ENCODE assay signal across 8 cellular contexts in the genomic region with DNA sequence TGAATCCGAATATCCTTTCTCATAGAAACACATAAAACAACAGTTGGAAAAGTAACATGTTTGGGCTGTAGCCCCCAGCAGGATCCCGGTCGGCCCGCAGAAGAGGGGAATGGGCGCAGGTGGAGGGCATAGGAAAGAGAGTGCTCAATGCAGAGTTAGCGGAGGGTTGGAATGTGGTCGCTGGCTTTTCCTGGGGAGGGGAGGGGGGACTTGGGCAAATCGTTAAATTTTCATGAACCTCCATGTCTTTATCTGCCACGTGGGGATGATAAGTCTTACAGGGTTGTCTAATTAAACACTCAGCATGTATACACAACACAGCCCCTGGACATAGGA. TPM values are rescaled to one million over a fixed set of nuclear protein-coding genes. Genes with fewer than 3 reads are reported as not detected.
A peak's percentile ranks its signal among the peaks of the same experiment; 100 is the strongest.
DNase-seq lines count a peak whose midpoint lies in the region; ATAC-seq and TF ChIP-seq lines count a peak whose summit lies in the region.

No MANE protein-coding gene starts in this region.

- no peaks in the 10 kb centered on the region for H3K27me3 Mint-ChIP-seq in CD4-positive, alpha-beta memory T cell

- H3K9me3 Mint-ChIP-seq in CD4-positive, alpha-beta memory T cell = no peaks in the 10 kb centered on the region

- no peak for DNase-seq in CD4-positive, alpha-beta memory T cell
- no peak for DNase-seq in effector memory CD4-positive, alpha-beta T cell
- no peak for DNase-seq in RKO (ENCODE audit: low spot score)
- no peak for DNase-seq in nucleus accumbens (lab: John Stamatoyannopoulos, UW)
- no peak for DNase-seq in activated effector memory CD4-positive, alpha-beta T cell treated with Interleukin-2 at 50 U/mL for 16 hours

- no peak for TF ChIP-seq CTCF in Loucy (conservative IDR thresholded peaks at IDR 0.05; ENCODE audit: low read length)

- H3K9me2 ChIP-seq in Loucy (replicated peaks; ENCODE audit: low read depth, low read length) = no peaks in the 10 kb centered on the region

- peak overlapping the region; percentile 89 to 97 (median 94) for H3K4me3 Mint-ChIP-seq in CD4-positive, alpha-beta memory T cell

- no peak for ATAC-seq in GM18868 (IDR thresholded peaks at IDR 0.05; ENCODE audit: unreplicated experiment)

- H3K79me2 ChIP-seq in Loucy (ENCODE audit: insufficient read depth, low read length) = peaks cover 13% of the 10 kb centered on the region

- H3K4me1 ChIP-seq in CD4-positive, alpha-beta memory T cell (ENCODE audit: insufficient read depth, low read length) = peaks cover 29% of the 10 kb centered on the region
- H3K4me1 ChIP-seq in Loucy (ENCODE audit: insufficient read depth, low read length, poor library complexity, severe bottlenecking) = peaks cover 32% of the 10 kb centered on the region
- H3K4me1 ChIP-seq in effector memory CD4-positive, alpha-beta T cell (ENCODE audit: control insufficient read depth, insufficient read depth, low read length, poor library complexity, severe bottlenecking) = peaks cover 10% of the 10 kb centered on the region
- peaks cover 6% of the 10 kb centered on the region for H3K4me1 ChIP-seq in neuron (ENCODE audit: insufficient read depth, low read length)

- peaks cover 23 to 47% (median 31%) of the 10 kb centered on the region in 4 donors for H3K4me1 Mint-ChIP-seq in CD4-positive, alpha-beta memory T cell

- no peaks in the 10 kb centered on the region for H3K27me3 ChIP-seq in CD4-positive, alpha-beta memory T cell (ENCODE audit: insufficient read depth, low read length)
- no peaks in the 10 kb centered on the region for H3K27me3 ChIP-seq in Loucy (ENCODE audit: insufficient read depth, low read length, poor library complexity, severe bottlenecking)
- H3K27me3 ChIP-seq in effector memory CD4-positive, alpha-beta T cell (replicated peaks; ENCODE audit: control insufficient read depth, insufficient read depth, low read length, poor library complexity, severe bottlenecking) = no peaks in the 10 kb centered on the region
- peaks cover 12% of the 10 kb centered on the region for H3K27me3 ChIP-seq in neuron (ENCODE audit: insufficient read depth, low read length)

- H3K36me3 ChIP-seq in CD4-positive, alpha-beta memory T cell (ENCODE audit: insufficient read depth, low read length) = no peaks in the 10 kb centered on the region
- H3K36me3 ChIP-seq in Loucy (ENCODE audit: insufficient read depth, low read length) (no peaks in the 10 kb centered on the region), neuron (ENCODE audit: insufficient read depth, low read length) (no peaks in the 10 kb centered on the region)
- no peaks in the 10 kb centered on the region for H3K36me3 ChIP-seq in effector memory CD4-positive, alpha-beta T cell (ENCODE audit: control insufficient read depth, insufficient read depth, low read length)

- peak overlapping the region; percentile 90 to 96 (median 95) for H3K27ac Mint-ChIP-seq in CD4-positive, alpha-beta memory T cell

- H3K36me3 Mint-ChIP-seq in CD4-positive, alpha-beta memory T cell = peaks cover 4 to 17% of the 10 kb centered on the region in 2 donors

- intact Hi-C loops in CD4-positive, alpha-beta memory T cell (cut with micrococcal nuclease) = loop anchor here (1.0 to 5.0 kb wide), 3 partner anchors 60 to 1468 kb away; a partner anchor contains a TSS

- peak overlapping the region; percentile 77 for H3K9ac ChIP-seq in Loucy (ENCODE audit: low read depth, low read length, poor library complexity, severe bottlenecking)

- peak overlapping the region; percentile 95 for H3K4me2 ChIP-seq in Loucy (ENCODE audit: low read depth, low read length, poor library complexity, severe bottlenecking)

- POLR2A ChIA-PET in CD4-positive, alpha-beta memory T cell (lab: Charles Lee; ENCODE audit: partially characterized antibody) = interaction anchor here (0.6 to 3.6 kb wide), 7 partner anchors 9 to 580 kb away, joined by 3 to 41 read pairs (median 3); a partner anchor contains a TSS

- H2AFZ ChIP-seq in Loucy (ENCODE audit: low read length) (peak overlapping the region; percentile 96), neuron (ENCODE audit: low read depth, low read length) (peak overlapping the region; percentile 79)

- peak overlapping the region; percentile 15 to 86 for H3K4me3 ChIP-seq in CD4-positive, alpha-beta memory T cell (ENCODE audit: low read length in 2 of 2)
- peak overlapping the region; percentile 90 for H3K4me3 ChIP-seq in Loucy (ENCODE audit: low read length, poor library complexity, severe bottlenecking)
- peak overlapping the region; percentile 87 for H3K4me3 ChIP-seq in effector memory CD4-positive, alpha-beta T cell (ENCODE audit: insufficient read depth, low read depth, low read length, poor library complexity, severe bottlenecking)
- H3K4me3 ChIP-seq in neuron (ENCODE audit: low read length) = peak overlapping the region; percentile 50

- H3K9me3 ChIP-seq in CD4-positive, alpha-beta memory T cell (ENCODE audit: control insufficient read depth in 1 of 2, low read length in 2 of 2) = no peaks in the 10 kb centered on the region
- H3K9me3 ChIP-seq in Loucy (ENCODE audit: insufficient read depth, low read depth, low read length) (no peaks in the 10 kb centered on the region), neuron (ENCODE audit: low read length) (no peaks in the 10 kb centered on the region)
- no peaks in the 10 kb centered on the region for H3K9me3 ChIP-seq in effector memory CD4-positive, alpha-beta T cell (ENCODE audit: control insufficient read depth, low read length)

- no peaks in the 10 kb centered on the region for H3F3A ChIP-seq in Loucy (ENCODE audit: low read depth)

- no peaks in the 10 kb centered on the region for H4K20me1 ChIP-seq in Loucy (ENCODE audit: insufficient read depth, low read length, poor library complexity, severe bottlenecking)

- peak overlapping the region; percentile 65 for H3K27ac ChIP-seq in CD4-positive, alpha-beta memory T cell (ENCODE audit: low read depth, low read length)
- peak overlapping the region; percentile 64 for H3K27ac ChIP-seq in effector memory CD4-positive, alpha-beta T cell (ENCODE audit: insufficient read depth, low read length, poor library complexity, severe bottlenecking)

- CTCF ChIA-PET in CD4-positive, alpha-beta memory T cell (lab: Charles Lee; ENCODE audit: partially characterized antibody) = no interaction called here

RNA-seq across cellular contexts. Expression of a gene that starts 0.4 kb away (rescaled TPM):
- total RNA-seq in CD4-positive, alpha-beta memory T cell = 10 to 100 TPM; 18.7 to 18.9 TPM
- polyA plus RNA-seq in CD4-positive, alpha-beta memory T cell = 10 to 100 TPM; 25.8 to 42.1 TPM
